In the genomic region with DNA sequence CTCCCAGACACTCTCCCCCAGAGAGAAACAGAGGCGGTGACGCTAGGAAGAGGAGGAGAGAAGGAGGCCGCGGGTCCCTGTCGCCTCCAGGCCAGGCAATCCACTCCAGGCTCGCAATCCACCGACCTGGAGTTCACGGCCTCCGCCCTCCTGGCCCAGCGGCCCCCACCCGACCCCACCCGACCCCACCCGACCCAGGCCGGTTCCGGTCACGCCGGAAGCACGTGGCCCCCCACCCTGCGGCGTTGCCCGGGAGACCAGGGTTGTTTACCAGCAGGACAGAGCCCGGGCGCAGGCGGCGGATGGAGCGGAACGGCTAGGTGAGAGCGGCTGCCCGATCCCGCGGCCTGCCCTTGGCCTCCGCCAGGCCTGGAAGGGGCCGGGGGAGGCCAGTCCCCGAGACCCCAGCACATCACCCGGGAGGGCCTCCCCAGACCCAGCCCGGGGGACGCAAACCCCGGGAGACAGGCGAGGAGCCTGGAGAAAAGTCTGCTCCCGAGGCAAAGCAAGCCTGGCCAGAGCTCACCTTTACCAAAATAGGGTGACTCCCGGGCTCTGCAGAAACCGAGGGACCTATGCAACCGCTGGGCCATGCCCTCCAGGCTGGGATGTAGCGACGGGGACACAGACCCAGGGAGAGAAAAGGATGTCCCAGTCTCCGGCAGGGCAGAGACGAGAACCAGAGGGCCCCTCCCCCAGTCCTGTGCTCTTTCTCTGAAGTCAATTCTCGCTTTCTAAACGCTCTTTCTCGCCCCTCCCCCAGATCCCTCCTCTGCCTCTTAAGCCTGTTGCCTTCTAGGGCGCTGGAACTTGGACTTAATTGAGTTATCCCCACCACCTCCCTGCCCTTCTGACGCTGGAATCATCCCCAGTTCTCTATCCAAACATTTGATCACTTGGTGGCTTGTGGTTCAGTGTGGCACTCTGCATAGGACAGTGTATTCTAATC, we compare ENCODE assay signal across 10 cellular contexts. TPM values are rescaled to one million over a fixed set of nuclear protein-coding genes. Genes with fewer than 3 reads are reported as not detected.
DNase-seq lines count a peak whose midpoint lies in the region; ATAC-seq, FAIRE-seq and TF ChIP-seq lines count a peak whose summit lies in the region.
"Had no signal": no experiment of that assay in that cellular context is flagged by ENCODE, and none has a peak within 500 bp of the region (broad histone marks: within the 10 kb centered on the region; RNA-seq: fewer than 3 reads in every experiment).

A gene with protein sequence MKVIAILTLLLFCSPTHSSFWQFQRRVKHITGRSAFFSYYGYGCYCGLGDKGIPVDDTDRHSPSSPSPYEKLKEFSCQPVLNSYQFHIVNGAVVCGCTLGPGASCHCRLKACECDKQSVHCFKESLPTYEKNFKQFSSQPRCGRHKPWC (minus strand): TSS at position 685 of the 949 bp plus-strand sequence. CDS start 9,155 bp downstream, outside the sequence.
UBXN10 (plus strand) TSS at position 263 of the 949 bp plus-strand sequence. CDS start 4,466 bp downstream, outside the sequence.

- H3K36me3 ChIP-seq in pancreas (no peaks in the 10 kb centered on the region), SJCRH30 (no peaks in the 10 kb centered on the region)

- H3K27me3 ChIP-seq in pancreas: no peaks in the 10 kb centered on the region
- H3K27me3 ChIP-seq in SJCRH30: peaks cover 34% of the 10 kb centered on the region

- WGBS in pancreas, 2 donors: 2 to 4% methylated on average over 43 to 52 of the region's 52 CpGs

- no peaks in the 10 kb centered on the region for H3K9me3 ChIP-seq in pancreas
- H3K9me3 ChIP-seq in SJCRH30 (replicated peaks): no peaks in the 10 kb centered on the region

- H3K4me3 ChIP-seq in pancreas (peak within 1 kb of the TSS; percentile 18 to 43 (median 28)), SJCRH30 (no peak within 1 kb of the TSS)

- peaks cover 0 to 3% (median 0%) of the 10 kb centered on the region in 3 donors for H3K4me1 ChIP-seq in pancreas
- no peaks in the 10 kb centered on the region for H3K4me1 ChIP-seq in SJCRH30

- TF ChIP-seq CTCF in pancreas (IDR thresholded peaks at IDR 0.05): no peak

- H3K27ac ChIP-seq in pancreas: no peak within 1 kb of the TSS
- H3K27ac ChIP-seq in SJCRH30: no peak within 1 kb of the TSS
- H3K27ac ChIP-seq: 22Rv1 had no signal

- no peak for FAIRE-seq in pancreas (lab: Jason Lieb, UNC)

- intact Hi-C loops in pancreas (cut with DNase I): no loop called here

- peak; percentile 40 for DNase-seq in DMS 273 (lab: John Stamatoyannopoulos, UW; ENCODE audit: unreplicated experiment)
- DNase-seq in DMS 273 treated with DMSO at 0.1 percent for 48 hours (lab: John Stamatoyannopoulos, UW): no peak
- peak; percentile 19 for DNase-seq in activated T-cell treated with anti-CD3 and anti-CD28 coated beads for 1 hour (ENCODE audit: low read depth)
- peak; percentile 35 for DNase-seq in germinal center (ENCODE audit: low spot score)
- peak; percentile 36 to 83 (median 54) for DNase-seq in pancreas
- peak; percentile 73 for DNase-seq in ureter (ENCODE audit: low spot score)
- no peak for DNase-seq in GM19240 (ENCODE audit: insufficient read length, low spot score)
- no peak for DNase-seq in SJCRH30

- ATAC-seq in pancreas: peak; percentile 79 to 86 (median 84)

RNA-seq across cellular contexts. Expression of the first gene that starts in this region (rescaled TPM):
- total RNA-seq in pancreas: not detected
- not detected for polyA plus RNA-seq in pancreas
- not detected for total RNA-seq in ureter
- total RNA-seq in SJCRH30 (2014; rRNA removed; shearing (Covaris generic)): not detected in 2 replicates
- total RNA-seq: RPMI7951 had no signal

RNA-seq across cellular contexts. Expression of gene UBXN10, which starts in this region (rescaled TPM):
- total RNA-seq in pancreas (1 to 10 TPM in 2 of 6 donors, under 1 TPM in 4; 0.54 to 1.6 (median 0.75) TPM), ureter (3.6 TPM)
- polyA plus RNA-seq in pancreas: 1 to 10 TPM in 1 of 2 donors, under 1 TPM in 1; 0.61 to 2.4 TPM
- total RNA-seq in SJCRH30 (2014; rRNA removed; shearing (Covaris generic)): not detected in 2 replicates

Comparison
In these comparisons a context has a peak if more than half of its experiments do, and no peak if none do; other contexts are left out.
1. DNase-seq: peak in DMS 273 (single experiment), activated T-cell treated with anti-CD3 and anti-CD28 coated beads for 1 hour (single experiment), germinal center (single experiment), pancreas (6 of 6) and ureter (single experiment); none in DMS 273 treated with DMSO at 0.1 percent for 48 hours (single experiment), GM19240 (single experiment) and SJCRH30 (0 of 2).